Comparison of ENCODE assay signal across 1 cellular context in the genomic region with DNA sequence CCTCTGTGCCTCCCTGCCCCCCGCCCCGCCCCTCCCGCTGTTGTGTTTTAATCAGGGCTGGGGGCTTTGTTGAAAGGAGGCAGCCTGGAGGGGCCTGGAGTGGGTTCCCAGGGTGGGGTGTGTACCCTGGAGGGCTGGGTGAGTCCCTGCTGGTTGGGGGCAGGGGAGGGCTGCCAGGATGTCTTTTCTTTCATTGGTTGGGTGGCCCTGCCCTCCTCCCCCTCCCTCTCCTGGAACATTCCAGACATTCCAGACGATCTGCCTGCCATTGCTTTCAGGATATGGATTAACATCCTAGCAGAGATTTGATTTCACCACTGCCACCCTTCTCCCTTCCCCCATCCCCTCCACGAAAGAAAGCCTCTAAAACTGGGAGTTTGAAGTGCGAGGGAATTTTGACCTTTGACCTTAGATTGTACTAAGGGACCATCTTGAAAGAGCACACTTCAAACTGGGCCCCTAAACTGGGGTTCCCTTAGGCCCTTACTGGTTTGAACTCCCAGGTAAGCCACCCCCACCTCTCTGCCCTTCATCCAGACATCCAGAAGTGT.
TF ChIP-seq lines count a peak whose summit lies in the region.

No MANE protein-coding gene starts in this region.

TF ChIP-seq in WTC11, 78 proteins besides CTCF, POLR2A, EP300 and RAD21:
- no peak for TF ChIP-seq ZSCAN18 (CRISPR knock-in tag; IDR thresholded peaks at IDR 0.05)
- TF ChIP-seq MAX (CRISPR knock-in tag; IDR thresholded peaks at IDR 0.05): peak; percentile 53; the same call in 1 of the 2 replicates
- TF ChIP-seq TP53 (CRISPR knock-in tag; IDR thresholded peaks at IDR 0.05): peak; percentile 35; the same call in 1 of the 2 replicates
- peak; percentile 32; the same call in 1 of the 2 replicates for TF ChIP-seq USF2 (CRISPR knock-in tag; IDR thresholded peaks at IDR 0.05)
- TF ChIP-seq AR (CRISPR knock-in tag; IDR thresholded peaks at IDR 0.05): no peak
- TF ChIP-seq FOXP1 (CRISPR knock-in tag; IDR thresholded peaks at IDR 0.05; ENCODE audit: borderline replicate concordance): no peak
- peak; percentile 100 for TF ChIP-seq ZNF423 (CRISPR knock-in tag; IDR thresholded peaks at IDR 0.05)
- TF ChIP-seq ZNF396 (CRISPR knock-in tag; IDR thresholded peaks at IDR 0.05; ENCODE audit: borderline replicate concordance): no peak
- no peak for TF ChIP-seq MXD4 (CRISPR knock-in tag; IDR thresholded peaks at IDR 0.05; ENCODE audit: borderline replicate concordance)
- no peak for TF ChIP-seq TCF7 (CRISPR knock-in tag; IDR thresholded peaks at IDR 0.05; ENCODE audit: low read depth)
- TF ChIP-seq IRF2 (CRISPR knock-in tag; IDR thresholded peaks at IDR 0.05; ENCODE audit: borderline replicate concordance, low read depth): no peak
- TF ChIP-seq TEAD4 (CRISPR knock-in tag; IDR thresholded peaks at IDR 0.05): peak; percentile 96
- peak; percentile 55; the same call in 1 of the 2 replicates for TF ChIP-seq FOXK1 (CRISPR knock-in tag; IDR thresholded peaks at IDR 0.05)
- TF ChIP-seq, protein P1, sequence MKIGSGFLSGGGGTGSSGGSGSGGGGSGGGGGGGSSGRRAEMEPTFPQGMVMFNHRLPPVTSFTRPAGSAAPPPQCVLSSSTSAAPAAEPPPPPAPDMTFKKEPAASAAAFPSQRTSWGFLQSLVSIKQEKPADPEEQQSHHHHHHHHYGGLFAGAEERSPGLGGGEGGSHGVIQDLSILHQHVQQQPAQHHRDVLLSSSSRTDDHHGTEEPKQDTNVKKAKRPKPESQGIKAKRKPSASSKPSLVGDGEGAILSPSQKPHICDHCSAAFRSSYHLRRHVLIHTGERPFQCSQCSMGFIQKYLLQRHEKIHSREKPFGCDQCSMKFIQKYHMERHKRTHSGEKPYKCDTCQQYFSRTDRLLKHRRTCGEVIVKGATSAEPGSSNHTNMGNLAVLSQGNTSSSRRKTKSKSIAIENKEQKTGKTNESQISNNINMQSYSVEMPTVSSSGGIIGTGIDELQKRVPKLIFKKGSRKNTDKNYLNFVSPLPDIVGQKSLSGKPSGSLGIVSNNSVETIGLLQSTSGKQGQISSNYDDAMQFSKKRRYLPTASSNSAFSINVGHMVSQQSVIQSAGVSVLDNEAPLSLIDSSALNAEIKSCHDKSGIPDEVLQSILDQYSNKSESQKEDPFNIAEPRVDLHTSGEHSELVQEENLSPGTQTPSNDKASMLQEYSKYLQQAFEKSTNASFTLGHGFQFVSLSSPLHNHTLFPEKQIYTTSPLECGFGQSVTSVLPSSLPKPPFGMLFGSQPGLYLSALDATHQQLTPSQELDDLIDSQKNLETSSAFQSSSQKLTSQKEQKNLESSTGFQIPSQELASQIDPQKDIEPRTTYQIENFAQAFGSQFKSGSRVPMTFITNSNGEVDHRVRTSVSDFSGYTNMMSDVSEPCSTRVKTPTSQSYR (CRISPR knock-in tag; IDR thresholded peaks at IDR 0.05): peak; percentile 89
- peak; percentile 99 for TF ChIP-seq TEAD1 (CRISPR knock-in tag; IDR thresholded peaks at IDR 0.05)
- TF ChIP-seq ZNF263 (CRISPR knock-in tag; IDR thresholded peaks at IDR 0.05; ENCODE audit: low read depth): no peak
- peak; percentile 63 for TF ChIP-seq NR2C2 (CRISPR knock-in tag; IDR thresholded peaks at IDR 0.05)
- TF ChIP-seq, protein P2, sequence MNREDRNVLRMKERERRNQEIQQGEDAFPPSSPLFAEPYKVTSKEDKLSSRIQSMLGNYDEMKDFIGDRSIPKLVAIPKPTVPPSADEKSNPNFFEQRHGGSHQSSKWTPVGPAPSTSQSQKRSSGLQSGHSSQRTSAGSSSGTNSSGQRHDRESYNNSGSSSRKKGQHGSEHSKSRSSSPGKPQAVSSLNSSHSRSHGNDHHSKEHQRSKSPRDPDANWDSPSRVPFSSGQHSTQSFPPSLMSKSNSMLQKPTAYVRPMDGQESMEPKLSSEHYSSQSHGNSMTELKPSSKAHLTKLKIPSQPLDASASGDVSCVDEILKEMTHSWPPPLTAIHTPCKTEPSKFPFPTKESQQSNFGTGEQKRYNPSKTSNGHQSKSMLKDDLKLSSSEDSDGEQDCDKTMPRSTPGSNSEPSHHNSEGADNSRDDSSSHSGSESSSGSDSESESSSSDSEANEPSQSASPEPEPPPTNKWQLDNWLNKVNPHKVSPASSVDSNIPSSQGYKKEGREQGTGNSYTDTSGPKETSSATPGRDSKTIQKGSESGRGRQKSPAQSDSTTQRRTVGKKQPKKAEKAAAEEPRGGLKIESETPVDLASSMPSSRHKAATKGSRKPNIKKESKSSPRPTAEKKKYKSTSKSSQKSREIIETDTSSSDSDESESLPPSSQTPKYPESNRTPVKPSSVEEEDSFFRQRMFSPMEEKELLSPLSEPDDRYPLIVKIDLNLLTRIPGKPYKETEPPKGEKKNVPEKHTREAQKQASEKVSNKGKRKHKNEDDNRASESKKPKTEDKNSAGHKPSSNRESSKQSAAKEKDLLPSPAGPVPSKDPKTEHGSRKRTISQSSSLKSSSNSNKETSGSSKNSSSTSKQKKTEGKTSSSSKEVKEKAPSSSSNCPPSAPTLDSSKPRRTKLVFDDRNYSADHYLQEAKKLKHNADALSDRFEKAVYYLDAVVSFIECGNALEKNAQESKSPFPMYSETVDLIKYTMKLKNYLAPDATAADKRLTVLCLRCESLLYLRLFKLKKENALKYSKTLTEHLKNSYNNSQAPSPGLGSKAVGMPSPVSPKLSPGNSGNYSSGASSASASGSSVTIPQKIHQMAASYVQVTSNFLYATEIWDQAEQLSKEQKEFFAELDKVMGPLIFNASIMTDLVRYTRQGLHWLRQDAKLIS (CRISPR knock-in tag; IDR thresholded peaks at IDR 0.05; ENCODE audit: borderline replicate concordance): no peak
